28 cellular contexts compared by ENCODE assay signal in the genomic region with DNA sequence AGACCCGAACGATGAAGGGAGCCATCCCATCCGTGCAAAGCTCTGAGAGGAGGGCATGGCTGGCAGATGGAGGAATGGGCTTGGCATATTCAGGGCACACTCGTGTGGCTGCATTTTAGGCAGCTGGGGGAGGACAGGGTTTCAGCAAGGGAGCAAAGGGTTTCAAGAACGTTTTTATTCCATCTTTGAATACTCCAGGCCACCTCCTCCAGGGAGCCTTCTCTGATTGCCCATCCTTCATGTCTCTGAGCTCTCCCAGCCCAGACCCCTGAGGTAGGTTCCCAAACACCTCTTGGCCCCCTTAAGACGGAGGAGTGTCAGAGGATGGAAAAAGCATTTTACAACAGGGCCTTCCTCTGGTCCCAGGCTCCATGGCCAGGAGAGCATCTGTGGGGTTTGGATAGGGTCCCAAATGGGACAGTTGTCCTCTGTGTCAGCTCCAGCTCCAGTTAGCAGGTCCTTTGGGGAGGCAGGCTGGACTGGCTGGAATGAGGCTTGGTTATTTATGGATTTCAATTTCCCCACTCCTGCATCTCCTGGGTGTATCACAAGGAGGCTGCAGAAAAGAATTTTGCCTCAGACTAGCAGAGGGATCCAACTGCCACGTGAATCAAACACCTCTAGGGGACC. TPM values are rescaled to one million over a fixed set of nuclear protein-coding genes. Genes with fewer than 3 reads are reported as not detected.
"Had no signal": no experiment of that assay in that cellular context is flagged by ENCODE, and none has a peak within 500 bp of the region (broad histone marks: within the 10 kb centered on the region; RNA-seq: fewer than 3 reads in every experiment).

No MANE protein-coding gene starts in this region.

- H3K4me1 ChIP-seq: left lung, lower lobe of right lung, stomach, testis, thyroid gland, upper lobe of left lung, vagina had no signal

- H3K27me3 ChIP-seq: ovary, testis, upper lobe of left lung, vagina had no signal

- H3K4me3 ChIP-seq: left lung, lower lobe of right lung, ovary, stomach, testis, thyroid gland, transverse colon, upper lobe of left lung, vagina had no signal

- H3K36me3 ChIP-seq: left lung, lower lobe of right lung, ovary, stomach, thyroid gland, transverse colon, upper lobe of left lung, vagina had no signal

- FAIRE-seq: keratinocyte, small intestine had no signal

- ATAC-seq: left colon; left lung; lower lobe of right lung; naive thymus-derived CD4-positive, alpha-beta T cell; natural killer cell treated with Interleukin-12 subunit alpha and Interleukin-12 subunit beta and Interleukin-15 and Interleukin-18, amount 100 ng/mL, for 72 hours; right cardiac atrium; sciatic nerve; stimulated activated memory B cell treated with anti-CD40 and anti-IgM and Interleukin-4, amounts not matched to agents 10 μg/mL and 1 μg/mL and 100 μg/mL, for 72 hours; stimulated activated naive CD8-positive, alpha-beta T cell treated with anti-CD3 and anti-CD28 coated beads, Interleukin-15, Interleukin-2, amounts not matched to agents 100 U/mL and 50 U/mL, for 24 hours had no signal

- DNase-seq: hippocampal formation; left colon; left lung; lower lobe of right lung; mammary epithelial cell; mesendoderm; naive thymus-derived CD4-positive, alpha-beta T cell; ovary; retina; small intestine; stimulated activated CD4-positive, alpha-beta T cell treated with anti-CD3 and anti-CD28 coated beads, Interleukin-1b, Interleukin-23, amount 100 ng/mL, for 48 hours; stimulated activated CD4-positive, alpha-beta T cell treated with anti-CD3 and anti-CD28 coated beads, Interleukin-2, amount 100 ng/mL, for 48 hours; stimulated activated CD4-positive, alpha-beta T cell treated with anti-CD3 and anti-CD28 coated beads, Interleukin-4, amount 100 ng/mL, for 4 hours; stimulated activated CD8-positive, alpha-beta memory T cell treated with anti-CD3 and anti-CD28 coated beads, Interleukin-4, amount 100 ng/mL, for 48 hours; stimulated activated naive CD8-positive, alpha-beta T cell treated with anti-CD3 and anti-CD28 coated beads, Interleukin-15, Interleukin-2, amounts not matched to agents 100 U/mL and 50 U/mL, for 24 hours; stomach; testis; thyroid gland; transverse colon; upper lobe of left lung had no signal

- H3K9me3 ChIP-seq: left lung, lower lobe of right lung, ovary, stomach, testis, thyroid gland, transverse colon, upper lobe of left lung, vagina had no signal

- H3K27ac ChIP-seq: left lung, lower lobe of right lung, ovary, stomach, testis, thyroid gland, transverse colon, upper lobe of left lung, vagina had no signal

RNA-seq across cellular contexts. Expression of a gene that starts 17.7 kb away (rescaled TPM):
- total RNA-seq: mesothelial cell of epicardium; naive thymus-derived CD4-positive, alpha-beta T cell; natural killer cell treated with Interleukin-12 subunit alpha and Interleukin-12 subunit beta and Interleukin-15 and Interleukin-18, amount 100 ng/mL, for 72 hours; progenitor cell of endocrine pancreas had no signal
- polyA plus RNA-seq: keratinocyte; mammary epithelial cell; naive thymus-derived CD4-positive, alpha-beta T cell had no signal
